In the genomic region with DNA sequence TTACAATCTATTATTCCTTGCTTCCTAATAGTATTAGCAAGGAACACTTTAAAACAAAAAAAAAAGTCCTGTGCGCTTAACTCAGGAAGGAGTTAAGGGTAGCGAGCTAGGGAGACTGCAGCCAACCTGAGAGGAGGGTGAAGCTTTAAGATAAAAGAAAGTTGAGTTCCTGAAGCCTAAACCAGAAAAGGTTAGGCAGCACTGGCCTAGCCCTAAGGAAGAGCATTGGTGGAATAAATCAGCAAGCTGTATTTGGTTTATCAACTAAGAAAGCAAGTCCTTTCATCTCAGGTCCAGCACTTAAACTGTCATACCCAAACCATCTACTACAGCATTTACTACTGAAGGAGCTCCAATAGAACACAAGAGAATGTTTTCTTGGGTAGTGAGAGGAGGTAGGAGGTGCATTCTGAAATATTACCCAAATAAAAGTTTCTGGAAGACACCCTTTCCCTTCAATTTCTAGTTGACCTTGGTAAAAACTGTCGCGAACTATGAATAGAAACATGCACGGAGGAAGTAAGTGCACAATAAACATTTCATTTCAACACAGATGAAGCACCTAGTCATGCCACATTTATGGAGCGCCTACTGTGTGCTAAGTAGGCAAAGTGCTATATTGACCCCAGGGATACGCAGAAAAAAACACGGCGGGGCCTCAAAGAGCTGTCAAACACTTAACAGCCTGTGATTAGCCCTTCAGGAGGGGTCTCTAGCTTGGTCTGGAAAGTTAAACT, we compare ENCODE assay signal across 8 cellular contexts. TPM values are rescaled to one million over a fixed set of nuclear protein-coding genes. Genes with fewer than 3 reads are reported as not detected.
DNase-seq lines count a peak whose midpoint lies in the region; ATAC-seq and TF ChIP-seq lines count a peak whose summit lies in the region.

No MANE protein-coding gene starts in this region.

- H3K36me3 ChIP-seq in brain microvascular endothelial cell (replicated peaks) (peaks cover 7% of the 10 kb centered on the region), mesodermal cell (ENCODE audit: control insufficient read depth, insufficient read depth, low read length) (peaks cover 31% of the 10 kb centered on the region)

- 50 to 60% methylated on average over 7 to 8 of the region's 9 CpGs for WGBS in mesodermal cell (ENCODE audit: insufficient coverage in 2 of 2), 2 experiments

- in situ Hi-C loops in brain microvascular endothelial cell (cut with HindIII; ENCODE audit: low pct_ligation_motif_present, low sequenced_read_pairs), result no loop called here

- TF ChIP-seq CTCF in brain microvascular endothelial cell (IDR thresholded peaks at IDR 0.05; ENCODE audit: low read depth, low read length, missing control alignments), result no peak

- peak; percentile 13 for DNase-seq in AG08395 (ENCODE audit: low spot score)
- no peak for DNase-seq in brain microvascular endothelial cell
- DNase-seq in C1 segment of cervical spinal cord (lab: John Stamatoyannopoulos, UW), result no peak
- no peak for DNase-seq in activated CD4-positive, alpha-beta T cell treated with anti-CD3 and anti-CD28 coated beads, Interleukin-2, amount 50 U/mL, for 1 hour

- no peaks in the 10 kb centered on the region for H3K4me1 ChIP-seq in mesodermal cell (ENCODE audit: control insufficient read depth, insufficient read depth, low read length, poor library complexity, severe bottlenecking)

- ATAC-seq in HG03095 (IDR thresholded peaks at IDR 0.05; ENCODE audit: unreplicated experiment) (peak; percentile 1), GM21367 (IDR thresholded peaks at IDR 0.05; ENCODE audit: unreplicated experiment) (no peak), GM21423 (IDR thresholded peaks at IDR 0.05; ENCODE audit: unreplicated experiment) (no peak)

- H3K4me3 ChIP-seq in brain microvascular endothelial cell (ENCODE audit: low read depth, low read length), result peak overlapping the region; percentile 78
- peak overlapping the region; percentile 70 for H3K4me3 ChIP-seq in mesodermal cell (ENCODE audit: extremely low read depth, insufficient read depth, low read length, poor library complexity, severe bottlenecking)

- no peaks in the 10 kb centered on the region for H3K27me3 ChIP-seq in brain microvascular endothelial cell (replicated peaks)

- no peaks in the 10 kb centered on the region for H3K9me3 ChIP-seq in mesodermal cell (ENCODE audit: control insufficient read depth, low read length)

- H3K27ac ChIP-seq in brain microvascular endothelial cell (peak overlapping the region; percentile 93), mesodermal cell (ENCODE audit: low read depth, low read length, severe bottlenecking) (peak overlapping the region; percentile 88)

RNA-seq across cellular contexts. Expression of gene GLRX2, which starts 1.3 kb away (rescaled TPM):
- 12.3 TPM for polyA plus RNA-seq in mesodermal cell (2013, experiment 1 of 2)
- 16.1 TPM for polyA plus RNA-seq in mesodermal cell (2013, experiment 2 of 2)

RNA-seq across cellular contexts. Expression of gene CDC73, which starts 17.9 kb away (rescaled TPM):
- 29.5 TPM for polyA plus RNA-seq in mesodermal cell (2013, experiment 1 of 2)
- 27.2 TPM for polyA plus RNA-seq in mesodermal cell (2013, experiment 2 of 2)

RNA-seq across cellular contexts. Expression of gene RO60, which starts 44.5 kb away (rescaled TPM):
- 42.4 TPM for polyA plus RNA-seq in mesodermal cell (2013, experiment 1 of 2)
- 53.9 TPM for polyA plus RNA-seq in mesodermal cell (2013, experiment 2 of 2)

RNA-seq across cellular contexts. Expression of gene UCHL5, which starts 44.8 kb away (rescaled TPM):
- 28.3 TPM for polyA plus RNA-seq in mesodermal cell (2013, experiment 1 of 2)
- 35.9 TPM for polyA plus RNA-seq in mesodermal cell (2013, experiment 2 of 2)
